ENCODE assay signal across 17 cellular contexts in genomic region chr20:37797669-37798175, GRCh38.
A peak's percentile ranks its signal among the peaks of the same experiment; 100 is the strongest.
DNase-seq lines count a peak whose midpoint lies in the region; ATAC-seq and TF ChIP-seq lines count a peak whose summit lies in the region.
"Had no signal": no experiment of that assay in that cellular context is flagged by ENCODE, and none has a peak within 500 bp of the region (broad histone marks: within the 10 kb centered on the region; RNA-seq: fewer than 3 reads in every experiment).

No MANE protein-coding gene starts in this region.

- no peak overlapping the region for H3K4me3 ChIP-seq in HEK293 (ENCODE audit: low read depth, low read length)
- H3K4me3 ChIP-seq in astrocyte of the cerebellum (ENCODE audit: low read depth, low read length) = no peak overlapping the region
- no peak overlapping the region for H3K4me3 ChIP-seq in hepatocyte
- H3K4me3 ChIP-seq: HAP-1, PC-9 had no signal

- peaks cover 0 to 12% of the 10 kb centered on the region in 2 experiments; a peak in 1 of 3 replicates for H3K36me3 ChIP-seq in HEK293 (ENCODE audit: control insufficient read depth in 2 of 2, insufficient read depth in 1 of 2, low read length in 2 of 2)
- H3K36me3 ChIP-seq in hepatocyte (replicated peaks; ENCODE audit: insufficient read depth, low read depth) = no peaks in the 10 kb centered on the region

- CTCF ChIA-PET in HEK293 (lab: Yijun Ruan, JAX) = no interaction called here

- POLR2A ChIA-PET in HEK293 (lab: Yijun Ruan, JAX) = no interaction called here

- H4K20me1 ChIP-seq in hepatocyte (ENCODE audit: insufficient read depth, poor library complexity, severe bottlenecking) = no peaks in the 10 kb centered on the region

- H3K4me2 ChIP-seq in hepatocyte = no peak overlapping the region
- H3K4me2 ChIP-seq: PC-9 had no signal

- peaks cover 4% of the 10 kb centered on the region for H3K27me3 Mint-ChIP-seq in glutamatergic neuron (ENCODE audit: unreplicated experiment)
- H3K27me3 Mint-ChIP-seq in activated T-cell treated with anti-CD3 and anti-CD28 coated beads, Interleukin-2, amount 50 U/mL, for 4 hours (ENCODE audit: low read depth) = no peaks in the 10 kb centered on the region

- DNase-seq in astrocyte of the cerebellum (ENCODE audit: low read depth) (peak; percentile 80), glutamatergic neuron (no peak), smooth muscle cell of the brain vasculature (ENCODE audit: low read depth, low spot score) (peak; percentile 52), cerebellar cortex (ENCODE audit: low spot score) (no peak), hepatocyte (ENCODE audit: low spot score) (no peak)
- no peak for DNase-seq in activated T-cell treated with anti-CD3 and anti-CD28 coated beads, Interleukin-2, amount 50 U/mL, for 4 hours
- DNase-seq: DMS79 treated with DMSO at 0.1 percent for 48 hours, NCI-H1105, NCI-H226, NCI-H524 treated with DMSO at 0.1 percent for 48 hours, PC-9, SIG-M5 had no signal

- no peaks in the 10 kb centered on the region for H3K36me3 Mint-ChIP-seq in glutamatergic neuron (ENCODE audit: unreplicated experiment)
- H3K36me3 Mint-ChIP-seq in activated T-cell treated with anti-CD3 and anti-CD28 coated beads, Interleukin-2, amount 50 U/mL, for 4 hours (ENCODE audit: insufficient read depth) = peaks cover 39% of the 10 kb centered on the region

- WGBS in hepatocyte (ENCODE audit: low lambda C conversion rate, missing lambda C conversion rate) = 92% methylated on average over 4 of the region's 4 CpGs

- no peaks in the 10 kb centered on the region for H3K9me3 ChIP-seq in HEK293 (ENCODE audit: control insufficient read depth, insufficient read depth, low read depth, low read length)
- H3K9me3 ChIP-seq in hepatocyte (ENCODE audit: low read depth) = no peaks in the 10 kb centered on the region
- H3K9me3 ChIP-seq: HAP-1 had no signal

- H3K27ac Mint-ChIP-seq in glutamatergic neuron (ENCODE audit: unreplicated experiment) = peak overlapping the region; percentile 10

- peak overlapping the region; percentile 26 for H3K4me3 Mint-ChIP-seq in glutamatergic neuron (ENCODE audit: unreplicated experiment)
- no peak overlapping the region for H3K4me3 Mint-ChIP-seq in activated T-cell treated with anti-CD3 and anti-CD28 coated beads, Interleukin-2, amount 50 U/mL, for 4 hours

- TF ChIP-seq CTCF in HEK293 (tag by site-specific recombination; IDR thresholded peaks at IDR 0.05) (no peak), astrocyte of the cerebellum (IDR thresholded peaks at IDR 0.05; ENCODE audit: low read depth, low read length, missing control alignments) (no peak), glutamatergic neuron (IDR thresholded peaks at IDR 0.05; ENCODE audit: partially characterized antibody, unreplicated experiment) (no peak), hepatocyte (IDR thresholded peaks at IDR 0.05; ENCODE audit: poor library complexity) (no peak)

- no peaks in the 10 kb centered on the region for H3K27me3 ChIP-seq in hepatocyte

- H2AFZ ChIP-seq in hepatocyte = no peak overlapping the region
- H2AFZ ChIP-seq: PC-9 had no signal

- H3K79me2 ChIP-seq in hepatocyte = no peaks in the 10 kb centered on the region

- in situ Hi-C loops in astrocyte of the cerebellum (cut with HindIII; ENCODE audit: low sequenced_read_pairs) = no loop called here

- H3K27ac ChIP-seq in HEK293 (ENCODE audit: extremely low read depth, low read depth, low read length) (no peak overlapping the region), hepatocyte (no peak overlapping the region)
- H3K27ac ChIP-seq: C4-2B, PC-9, RWPE1 had no signal

- no peaks in the 10 kb centered on the region for H3K9me2 ChIP-seq in hepatocyte (replicated peaks; ENCODE audit: insufficient read depth)

- peaks cover 2% of the 10 kb centered on the region for H3K9me3 Mint-ChIP-seq in glutamatergic neuron (ENCODE audit: unreplicated experiment)
- no peaks in the 10 kb centered on the region for H3K9me3 Mint-ChIP-seq in activated T-cell treated with anti-CD3 and anti-CD28 coated beads, Interleukin-2, amount 50 U/mL, for 4 hours

- H3K4me1 ChIP-seq in HEK293 (ENCODE audit: control insufficient read depth, insufficient read depth, low read length) (no peaks in the 10 kb centered on the region), hepatocyte (ENCODE audit: insufficient read depth) (no peaks in the 10 kb centered on the region)

- ATAC-seq in activated T-cell treated with anti-CD3 and anti-CD28 coated beads, Interleukin-2, amount 50 U/mL, for 4 hours = no peak
- ATAC-seq: SK-N-SH treated with all-trans-retinoic acid at 6 μM for 48 hours had no signal

- peaks cover 13% of the 10 kb centered on the region for H3K4me1 Mint-ChIP-seq in glutamatergic neuron (ENCODE audit: low read depth, unreplicated experiment)
- no peaks in the 10 kb centered on the region for H3K4me1 Mint-ChIP-seq in activated T-cell treated with anti-CD3 and anti-CD28 coated beads, Interleukin-2, amount 50 U/mL, for 4 hours (ENCODE audit: low read depth)

TF ChIP-seq in HEK293, 187 proteins besides CTCF, POLR2A, EP300 and RAD21:
- TF ChIP-seq GLIS1 (tag by site-specific recombination; IDR thresholded peaks at IDR 0.05) (peak; percentile 41), ZNF350 (tag by site-specific recombination; IDR thresholded peaks at IDR 0.05) (no peak)

Comparison
In these comparisons a context has a peak if more than half of its experiments do, and no peak if none do; other contexts are left out.
1. DNase-seq: peak in astrocyte of the cerebellum (single experiment) and smooth muscle cell of the brain vasculature (single experiment); none in glutamatergic neuron (single experiment), activated T-cell treated with anti-CD3 and anti-CD28 coated beads, Interleukin-2, amount 50 U/mL, for 4 hours (single experiment), cerebellar cortex (single experiment) and hepatocyte (single experiment).